22 cellular contexts compared by ENCODE assay signal in genomic region chr15:36024066-36024465, GRCh38.
DNase-seq lines count a peak whose midpoint lies in the region; ATAC-seq, FAIRE-seq and TF ChIP-seq lines count a peak whose summit lies in the region.
"Had no signal": no experiment of that assay in that cellular context is flagged by ENCODE, and none has a peak within 500 bp of the region (broad histone marks: within the 10 kb centered on the region; RNA-seq: fewer than 3 reads in every experiment).

No MANE protein-coding gene starts in this region.

- H3K9me3 ChIP-seq in A673 (ENCODE audit: low read depth, low read length, poor library complexity, severe bottlenecking): no peaks in the 10 kb centered on the region
- no peaks in the 10 kb centered on the region for H3K9me3 ChIP-seq in astrocyte (ENCODE audit: insufficient read depth, low read depth, low read length)

- H3K27me3 ChIP-seq in A673 (replicated peaks; ENCODE audit: insufficient read depth, low read depth, low read length, poor library complexity): no peaks in the 10 kb centered on the region
- H3K27me3 ChIP-seq in astrocyte (ENCODE audit: insufficient read depth, low read length): no peaks in the 10 kb centered on the region

- peak; percentile 19 for DNase-seq in A673 (ENCODE audit: low spot score)
- DNase-seq in astrocyte (ENCODE audit: low read depth): no peak
- DNase-seq in fibroblast of pulmonary artery (ENCODE audit: low read depth): peak; percentile 60
- DNase-seq in nephron progenitor cell: no peak
- no peak for DNase-seq in mucosa of gallbladder (ENCODE audit: low spot score)
- DNase-seq in HEK293T (ENCODE audit: extremely low spot score): no peak
- DNase-seq: activated CD4-positive, CD25-positive, alpha-beta regulatory T cell treated with anti-CD3 and anti-CD28 coated beads, Interleukin-2, amount 50 U/mL, for 72 hours; activated T-cell treated with anti-CD3 and anti-CD28 coated beads, Interleukin-2, amount 50 U/mL, for 48 hours; foreskin melanocyte; kidney glomerular epithelial cell; mesendoderm; NCI-H2107; NCI-H526 treated with DMSO at 0.1 percent for 48 hours; stimulated activated CD8-positive, alpha-beta memory T cell treated with anti-CD3 and anti-CD28 coated beads, Interleukin-4, amount 100 ng/mL, for 48 hours; SW 1271 had no signal

- POLR2A ChIA-PET in A673 (lab: Charles Lee; ENCODE audit: low non-redundant PET): interaction anchor here (0.6 kb wide), 1 partner anchor 282 kb away, joined by 3 read pairs; no protein-coding TSS in a partner anchor
- POLR2A ChIA-PET in HEK293T (lab: Yijun Ruan, JAX): no interaction called here

- BruUV-seq in A673 (replicated peaks; lab: Mats Ljungman, UMichigan): no TSS peak

- no peak for FAIRE-seq in astrocyte (lab: Jason Lieb, UNC)
- FAIRE-seq: D721Med, GM18507 had no signal

- TF ChIP-seq CTCF in A673 (conservative IDR thresholded peaks at IDR 0.05; ENCODE audit: low read depth, low read length) (no peak), astrocyte (IDR thresholded peaks at IDR 0.05; ENCODE audit: insufficient read depth, low read depth, low read length) (no peak), fibroblast of pulmonary artery (IDR thresholded peaks at IDR 0.05; ENCODE audit: low read length, missing control alignments) (no peak), nephron progenitor cell (IDR thresholded peaks at IDR 0.05) (no peak)

- intact Hi-C loops in A673 (cut with micrococcal nuclease; ENCODE audit: unreplicated experiment): no loop called here

- CTCF ChIA-PET in A673 (lab: Charles Lee) (no interaction called here), HEK293T (lab: Yijun Ruan, JAX) (interaction anchor here (0.6 kb wide), 1 partner anchor 328 kb away, joined by 3 read pairs; no protein-coding TSS in a partner anchor)

- ATAC-seq in GM18519 (IDR thresholded peaks at IDR 0.05; ENCODE audit: low FRiP score, unreplicated experiment) (no peak), HG02852 (IDR thresholded peaks at IDR 0.05; ENCODE audit: unreplicated experiment) (no peak)
- ATAC-seq: natural killer cell treated with Interleukin-12 subunit alpha and Interleukin-12 subunit beta and Interleukin-15 and Interleukin-18, amount 100 ng/mL, for 72 hours had no signal

- H3K4me1 Mint-ChIP-seq in astrocyte (ENCODE audit: low read depth, unreplicated experiment) (peaks cover 11% of the 10 kb centered on the region), nephron progenitor cell (peaks cover 8% of the 10 kb centered on the region)
- H3K4me1 Mint-ChIP-seq: activated naive CD4-positive, alpha-beta T cell treated with anti-CD3 and anti-CD28 coated beads, Interleukin-2, amount 50 U/mL, for 24 hours had no signal

- no peak overlapping the region for H3K4me2 ChIP-seq in astrocyte (ENCODE audit: low read length)

- H4K20me1 ChIP-seq in astrocyte (ENCODE audit: insufficient read depth, low read length): no peaks in the 10 kb centered on the region

- no peaks in the 10 kb centered on the region for H3K36me3 ChIP-seq in A673 (ENCODE audit: insufficient read depth, low read length, poor library complexity, severe bottlenecking)
- H3K36me3 ChIP-seq in astrocyte (ENCODE audit: insufficient read depth, low read length): no peaks in the 10 kb centered on the region

- H3K27ac ChIP-seq in A673 (ENCODE audit: low read depth, low read length, poor library complexity, severe bottlenecking): no peak overlapping the region
- H3K27ac ChIP-seq in astrocyte (ENCODE audit: low read depth, low read length): no peak overlapping the region

- no peaks in the 10 kb centered on the region for H3K27me3 Mint-ChIP-seq in astrocyte (ENCODE audit: low read depth, unreplicated experiment)
- no peaks in the 10 kb centered on the region for H3K27me3 Mint-ChIP-seq in nephron progenitor cell (ENCODE audit: low read depth, poor library complexity)
- H3K27me3 Mint-ChIP-seq: activated naive CD4-positive, alpha-beta T cell treated with anti-CD3 and anti-CD28 coated beads, Interleukin-2, amount 50 U/mL, for 24 hours; natural killer cell treated with Interleukin-12 subunit alpha and Interleukin-12 subunit beta and Interleukin-15 and Interleukin-18, amount 100 ng/mL, for 72 hours had no signal

- peak overlapping the region; percentile 37 for H2AFZ ChIP-seq in astrocyte (ENCODE audit: low read depth, low read length)

- no peak overlapping the region for H3K9ac ChIP-seq in astrocyte (ENCODE audit: low read length)

- H3K36me3 Mint-ChIP-seq in astrocyte (ENCODE audit: low read depth, unreplicated experiment): no peaks in the 10 kb centered on the region
- no peaks in the 10 kb centered on the region for H3K36me3 Mint-ChIP-seq in nephron progenitor cell (ENCODE audit: low read depth)
- H3K36me3 Mint-ChIP-seq: activated naive CD4-positive, alpha-beta T cell treated with anti-CD3 and anti-CD28 coated beads, Interleukin-2, amount 50 U/mL, for 24 hours; natural killer cell treated with Interleukin-12 subunit alpha and Interleukin-12 subunit beta and Interleukin-15 and Interleukin-18, amount 100 ng/mL, for 72 hours had no signal

- H3K4me3 ChIP-seq in A673 (ENCODE audit: low read depth, low read length, poor library complexity, severe bottlenecking) (no peak overlapping the region), astrocyte (ENCODE audit: insufficient read depth, low read depth, low read length) (no peak overlapping the region), fibroblast of pulmonary artery (replicated peaks; ENCODE audit: low read depth, low read length) (no peak overlapping the region)
- H3K4me3 ChIP-seq: coronary artery had no signal

- peak overlapping the region; percentile 41 for H3K27ac Mint-ChIP-seq in astrocyte (ENCODE audit: unreplicated experiment)
- H3K27ac Mint-ChIP-seq in nephron progenitor cell: peak overlapping the region; percentile 61
- H3K27ac Mint-ChIP-seq: activated naive CD4-positive, alpha-beta T cell treated with anti-CD3 and anti-CD28 coated beads, Interleukin-2, amount 50 U/mL, for 24 hours; natural killer cell treated with Interleukin-12 subunit alpha and Interleukin-12 subunit beta and Interleukin-15 and Interleukin-18, amount 100 ng/mL, for 72 hours had no signal

- no peaks in the 10 kb centered on the region for H3K79me2 ChIP-seq in astrocyte (ENCODE audit: insufficient read depth, low read length)

- no peak overlapping the region for H3K4me3 Mint-ChIP-seq in astrocyte (ENCODE audit: unreplicated experiment)
- H3K4me3 Mint-ChIP-seq in nephron progenitor cell: no peak overlapping the region
- H3K4me3 Mint-ChIP-seq: activated naive CD4-positive, alpha-beta T cell treated with anti-CD3 and anti-CD28 coated beads, Interleukin-2, amount 50 U/mL, for 24 hours; natural killer cell treated with Interleukin-12 subunit alpha and Interleukin-12 subunit beta and Interleukin-15 and Interleukin-18, amount 100 ng/mL, for 72 hours had no signal

- H3K4me1 ChIP-seq in A673 (ENCODE audit: insufficient read depth, low read length, poor library complexity, severe bottlenecking) (peaks cover 6% of the 10 kb centered on the region), astrocyte (ENCODE audit: insufficient read depth, low read length) (no peaks in the 10 kb centered on the region)

- H3K9me3 Mint-ChIP-seq in astrocyte (ENCODE audit: unreplicated experiment) (peaks cover 3% of the 10 kb centered on the region), nephron progenitor cell (no peaks in the 10 kb centered on the region)
- H3K9me3 Mint-ChIP-seq: activated naive CD4-positive, alpha-beta T cell treated with anti-CD3 and anti-CD28 coated beads, Interleukin-2, amount 50 U/mL, for 24 hours had no signal

TF ChIP-seq in HEK293T, 16 proteins besides CTCF, POLR2A, EP300 and RAD21:
- no peak for TF ChIP-seq LEF1 (IDR thresholded peaks at IDR 0.05; ENCODE audit: borderline replicate concordance)
- no peak for TF ChIP-seq BHLHE40 (IDR thresholded peaks at IDR 0.05; ENCODE audit: borderline replicate concordance)
- TF ChIP-seq CTBP1 (IDR thresholded peaks at IDR 0.05; ENCODE audit: borderline replicate concordance): no peak
- no peak for TF ChIP-seq FOXK2 (IDR thresholded peaks at IDR 0.05)
- TF ChIP-seq SUZ12 (IDR thresholded peaks at IDR 0.05): no peak
- no peak for TF ChIP-seq TARDBP (IDR thresholded peaks at IDR 0.05)
- no peak for TF ChIP-seq L3MBTL2 (conservative IDR thresholded peaks at IDR 0.05)
- TF ChIP-seq ELF4 (IDR thresholded peaks at IDR 0.05): no peak
- TF ChIP-seq NFRKB (IDR thresholded peaks at IDR 0.05): no peak
- TF ChIP-seq FOXM1 (IDR thresholded peaks at IDR 0.05; ENCODE audit: borderline replicate concordance): no peak
- TF ChIP-seq, protein P1, sequence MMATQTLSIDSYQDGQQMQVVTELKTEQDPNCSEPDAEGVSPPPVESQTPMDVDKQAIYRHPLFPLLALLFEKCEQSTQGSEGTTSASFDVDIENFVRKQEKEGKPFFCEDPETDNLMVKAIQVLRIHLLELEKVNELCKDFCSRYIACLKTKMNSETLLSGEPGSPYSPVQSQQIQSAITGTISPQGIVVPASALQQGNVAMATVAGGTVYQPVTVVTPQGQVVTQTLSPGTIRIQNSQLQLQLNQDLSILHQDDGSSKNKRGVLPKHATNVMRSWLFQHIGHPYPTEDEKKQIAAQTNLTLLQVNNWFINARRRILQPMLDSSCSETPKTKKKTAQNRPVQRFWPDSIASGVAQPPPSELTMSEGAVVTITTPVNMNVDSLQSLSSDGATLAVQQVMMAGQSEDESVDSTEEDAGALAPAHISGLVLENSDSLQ (IDR thresholded peaks at IDR 0.05): no peak
- TF ChIP-seq ZNF384 (IDR thresholded peaks at IDR 0.05): no peak
- no peak for TF ChIP-seq FOXA1 (IDR thresholded peaks at IDR 0.05)

Comparison
In these comparisons a context has a peak if more than half of its experiments do, and no peak if none do; other contexts are left out.
1. DNase-seq: peak in A673 (single experiment) and fibroblast of pulmonary artery (single experiment); none in astrocyte (single experiment), nephron progenitor cell (single experiment), mucosa of gallbladder (single experiment) and HEK293T (single experiment).